In the genomic region with DNA sequence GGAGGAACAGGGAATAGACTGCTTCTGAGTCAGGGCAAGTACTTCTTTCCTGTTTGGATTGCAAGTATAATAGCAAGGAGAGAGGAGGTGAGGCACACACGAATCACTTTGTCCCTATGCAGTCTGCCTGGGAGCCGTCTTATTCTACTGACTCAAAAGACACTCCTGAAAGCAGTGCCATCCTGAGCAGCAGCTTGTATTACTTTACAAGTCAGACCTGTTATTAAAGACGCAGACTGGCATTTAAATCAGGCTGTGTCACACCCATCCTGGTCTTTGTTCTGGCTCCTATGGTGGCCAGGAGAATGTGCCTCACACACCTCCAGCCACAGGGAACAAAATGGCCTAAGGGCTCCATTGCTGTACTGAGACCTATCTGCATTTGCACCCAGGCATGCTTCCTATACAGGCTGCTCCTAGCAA, we compare ENCODE assay signal across 26 cellular contexts. TPM values are rescaled to one million over a fixed set of nuclear protein-coding genes. Genes with fewer than 3 reads are reported as not detected.
DNase-seq lines count a peak whose midpoint lies in the region; ATAC-seq, FAIRE-seq and TF ChIP-seq lines count a peak whose summit lies in the region.
"Had no signal": no experiment of that assay in that cellular context is flagged by ENCODE, and none has a peak within 500 bp of the region (broad histone marks: within the 10 kb centered on the region; RNA-seq: fewer than 3 reads in every experiment).

No MANE protein-coding gene starts in this region.

- no peaks in the 10 kb centered on the region for H3K36me3 Mint-ChIP-seq in HFFc6 (ENCODE audit: low read depth)
- H3K36me3 Mint-ChIP-seq: memory B cell; natural killer cell treated with Interleukin-12 subunit alpha and Interleukin-12 subunit beta and Interleukin-15 and Interleukin-18, amount 100 ng/mL, for 72 hours had no signal

- no peak overlapping the region for H3K4me2 ChIP-seq in mesenchymal stem cell (ENCODE audit: low read length, poor library complexity, severe bottlenecking)
- H3K4me2 ChIP-seq: smooth muscle cell had no signal

- H3K9me3 Mint-ChIP-seq in HFFc6 = no peaks in the 10 kb centered on the region
- H3K9me3 Mint-ChIP-seq: memory B cell; natural killer cell treated with Interleukin-12 subunit alpha and Interleukin-12 subunit beta and Interleukin-15 and Interleukin-18, amount 100 ng/mL, for 72 hours had no signal

- peak overlapping the region; percentile 61; the same call in 1 of the 2 replicates for H3K27ac Mint-ChIP-seq in HFFc6
- H3K27ac Mint-ChIP-seq: memory B cell; natural killer cell treated with Interleukin-12 subunit alpha and Interleukin-12 subunit beta and Interleukin-15 and Interleukin-18, amount 100 ng/mL, for 72 hours; progenitor cell of endocrine pancreas had no signal

- TF ChIP-seq CTCF in HFFc6 (IDR thresholded peaks at IDR 0.05) (no peak), bronchial epithelial cell (IDR thresholded peaks at IDR 0.05; ENCODE audit: insufficient read depth, low read length, severe bottlenecking) (no peak)

- H3K4me3 ChIP-seq in bronchial epithelial cell (ENCODE audit: low read depth, low read length) (no peak overlapping the region), mesenchymal stem cell (ENCODE audit: insufficient read depth in 1 of 2, low read depth in 1 of 2, low read length in 2 of 2) (no peak overlapping the region)
- H3K4me3 ChIP-seq: smooth muscle cell, uterus had no signal

- no peak overlapping the region for H3K23ac ChIP-seq in mesenchymal stem cell (ENCODE audit: low read length in 2 of 2)

- peak; percentile 97 for FAIRE-seq in bronchial epithelial cell (lab: Jason Lieb, UNC)
- FAIRE-seq: kidney had no signal

- H4K8ac ChIP-seq in mesenchymal stem cell (ENCODE audit: low read length) = peak overlapping the region; percentile 55

- no peaks in the 10 kb centered on the region for H3K9me3 ChIP-seq in mesenchymal stem cell (ENCODE audit: control insufficient read depth, low read length)
- H3K9me3 ChIP-seq: BE2C, uterus had no signal

- peaks cover 31% of the 10 kb centered on the region for H3K4me1 Mint-ChIP-seq in HFFc6 (ENCODE audit: low read depth)

- H3K4me1 ChIP-seq in mesenchymal stem cell (ENCODE audit: control insufficient read depth, insufficient read depth, low read depth, low read length) = peaks cover 3% of the 10 kb centered on the region
- H3K4me1 ChIP-seq: BE2C, uterus had no signal

- no peaks in the 10 kb centered on the region for H3K27me3 ChIP-seq in bronchial epithelial cell (ENCODE audit: control insufficient read depth, insufficient read depth, low read length)
- no peaks in the 10 kb centered on the region for H3K27me3 ChIP-seq in mesenchymal stem cell (ENCODE audit: control insufficient read depth in 1 of 2, insufficient read depth in 1 of 2, low read length in 2 of 2)
- H3K27me3 ChIP-seq: BE2C, uterus had no signal

- H2AFZ ChIP-seq in mesenchymal stem cell (ENCODE audit: low read depth, low read length) = no peak overlapping the region

- no peak overlapping the region for H2BK15ac ChIP-seq in mesenchymal stem cell (ENCODE audit: low read depth, poor library complexity, severe bottlenecking)

- no peak overlapping the region for H2BK12ac ChIP-seq in mesenchymal stem cell (ENCODE audit: low read length in 2 of 2)

- no peak overlapping the region for H2BK120ac ChIP-seq in mesenchymal stem cell (ENCODE audit: low read depth, low read length)

- peaks cover 2% of the 10 kb centered on the region for H3K79me1 ChIP-seq in mesenchymal stem cell (replicated peaks; ENCODE audit: low read length, poor library complexity, severe bottlenecking)

- no peak overlapping the region for H4K91ac ChIP-seq in mesenchymal stem cell (ENCODE audit: low read length)

- no peak overlapping the region for H3K18ac ChIP-seq in mesenchymal stem cell (ENCODE audit: low read depth in 1 of 2, low read length in 2 of 2)

- no peak overlapping the region for H3K4ac ChIP-seq in mesenchymal stem cell (ENCODE audit: low read depth in 1 of 2, low read length in 2 of 2)

- no peak overlapping the region for H2AK5ac ChIP-seq in mesenchymal stem cell (ENCODE audit: low read length, severe bottlenecking)

- no peak overlapping the region for H3K4me3 Mint-ChIP-seq in HFFc6
- H3K4me3 Mint-ChIP-seq: memory B cell; natural killer cell treated with Interleukin-12 subunit alpha and Interleukin-12 subunit beta and Interleukin-15 and Interleukin-18, amount 100 ng/mL, for 72 hours had no signal

- DNase-seq in NCI-H146 (lab: John Stamatoyannopoulos, UW) (peak; percentile 23), NCI-H146 treated with DMSO at 0.1 percent for 48 hours (lab: John Stamatoyannopoulos, UW; ENCODE audit: unreplicated experiment) (no peak), HFFc6 (no peak), bronchial epithelial cell (ENCODE audit: low read depth) (peak; percentile 78), mesenchymal stem cell (no peak), COLO829 (ENCODE audit: low spot score) (no peak), iPS-NIHi11 (ENCODE audit: low spot score) (no peak)
- DNase-seq: 8988T; activated CD4-positive, alpha-beta T cell treated with anti-CD3 and anti-CD28 coated beads, Interleukin-2, amount 50 U/mL, for 4 hours; activated naive CD4-positive, alpha-beta T cell treated with Interleukin-2 at 50 U/mL for 16 hours; activated T-cell treated with anti-CD3 and anti-CD28 coated beads, Interleukin-2, amount 50 U/mL, for 1 hour; BE2C; effector memory CD4-positive, alpha-beta T cell; HCEC 1CT; kidney; NCI-H2029 treated with DMSO at 0.1 percent for 48 hours; NCI-H510A treated with DMSO at 0.1 percent for 48 hours; SHP77 treated with DMSO at 0.1 percent for 48 hours; stimulated activated CD4-positive, alpha-beta T cell treated with anti-CD3 and anti-CD28 coated beads, Interleukin-4, amount 100 ng/mL, for 1 hour; uterus; WERI-Rb-1 had no signal

- no peak overlapping the region for H3K9ac ChIP-seq in mesenchymal stem cell (ENCODE audit: low read length)

- H3K36me3 ChIP-seq in bronchial epithelial cell (ENCODE audit: control insufficient read depth, insufficient read depth, low read length) (no peaks in the 10 kb centered on the region), mesenchymal stem cell (ENCODE audit: control insufficient read depth in 1 of 2, insufficient read depth in 2 of 2, low read depth in 1 of 2, low read length in 2 of 2) (no peaks in the 10 kb centered on the region)
- H3K36me3 ChIP-seq: BE2C, uterus, WERI-Rb-1 had no signal

- H3K27me3 Mint-ChIP-seq in HFFc6 (ENCODE audit: insufficient read depth) = no peaks in the 10 kb centered on the region
- H3K27me3 Mint-ChIP-seq: natural killer cell treated with Interleukin-12 subunit alpha and Interleukin-12 subunit beta and Interleukin-15 and Interleukin-18, amount 100 ng/mL, for 72 hours had no signal

- no peak overlapping the region for H3K27ac ChIP-seq in mesenchymal stem cell (ENCODE audit: low read length, poor library complexity, severe bottlenecking)
- H3K27ac ChIP-seq: uterus, WERI-Rb-1 had no signal

- no peak overlapping the region for H2BK5ac ChIP-seq in mesenchymal stem cell (ENCODE audit: low read depth, low read length, poor library complexity, severe bottlenecking)

- no peak for ATAC-seq in GM18867 (IDR thresholded peaks at IDR 0.05; ENCODE audit: unreplicated experiment)

- 44% methylated on average over 3 of the region's 3 CpGs for WGBS in mesenchymal stem cell

- no peak overlapping the region for H3K14ac ChIP-seq in mesenchymal stem cell (ENCODE audit: low read length in 2 of 2)

RNA-seq across cellular contexts. Expression of gene SQOR, which starts 17.9 kb away (rescaled TPM):
- 10 to 100 TPM; 25.3 to 43.2 (median 39.7) TPM for total RNA-seq in HFFc6 (2021; fragmentation: NEBNext Ultra II Directional; extraction: Animal tissue kit (Norgen Biotek cat#: 25700))
- total RNA-seq in bronchial epithelial cell = 310 and 317 TPM in 2 replicates
- polyA plus RNA-seq in mesenchymal stem cell (2013, experiment 1 of 2) = 90.1 TPM
- 94.1 TPM for polyA plus RNA-seq in mesenchymal stem cell (2013, experiment 2 of 2)

RNA-seq across cellular contexts. Expression of gene BLOC1S6, which starts 29.7 kb away (rescaled TPM):
- total RNA-seq in HFFc6 (2021; fragmentation: NEBNext Ultra II Directional; extraction: Animal tissue kit (Norgen Biotek cat#: 25700)) = 10 to 100 TPM; 55.2 to 67.2 (median 59.4) TPM
- 48.6 and 49.0 TPM in 2 replicates for total RNA-seq in bronchial epithelial cell
- 41.8 TPM for polyA plus RNA-seq in mesenchymal stem cell (2013, experiment 1 of 2)
- polyA plus RNA-seq in mesenchymal stem cell (2013, experiment 2 of 2) = 43.1 TPM

Comparison
In these comparisons a context has a peak if more than half of its experiments do, and no peak if none do; other contexts are left out.
1. DNase-seq: peak in NCI-H146 (single experiment) and bronchial epithelial cell (single experiment); none in NCI-H146 treated with DMSO at 0.1 percent for 48 hours (single experiment), HFFc6 (single experiment), mesenchymal stem cell (single experiment), COLO829 (single experiment) and iPS-NIHi11 (single experiment).